In the genomic region with DNA sequence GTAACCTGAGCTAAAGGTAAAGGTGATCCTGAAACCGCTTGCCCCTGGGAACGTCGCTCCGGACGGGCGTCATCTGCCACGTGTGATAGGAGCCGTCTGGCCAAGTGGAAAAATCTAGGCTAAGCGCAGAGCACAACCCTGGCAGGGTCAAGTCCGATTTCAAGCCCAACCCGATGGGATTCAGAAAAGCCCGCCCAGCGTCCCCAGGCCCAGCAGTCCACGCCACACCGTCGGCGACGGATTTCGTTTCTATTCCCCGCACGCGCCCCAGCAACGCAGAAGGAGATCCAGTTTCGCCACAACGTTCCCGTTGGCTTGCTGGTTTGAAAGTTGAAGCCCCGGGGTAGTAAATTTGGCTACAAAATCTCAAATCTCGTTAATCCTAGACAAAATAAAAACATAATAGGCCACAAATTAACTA, we compare ENCODE assay signal across 14 cellular contexts. TPM values are rescaled to one million over a fixed set of nuclear protein-coding genes. Genes with fewer than 3 reads are reported as not detected.
DNase-seq lines count a peak whose midpoint lies in the region; ATAC-seq, FAIRE-seq and TF ChIP-seq lines count a peak whose summit lies in the region.
"Had no signal": no experiment of that assay in that cellular context is flagged by ENCODE, and none has a peak within 500 bp of the region (broad histone marks: within the 10 kb centered on the region; RNA-seq: fewer than 3 reads in every experiment).

No MANE protein-coding gene starts in this region.

- CTCF ChIA-PET in H1 (lab: Charles Lee; ENCODE audit: partially characterized antibody) = interaction anchor here (0.8 to 1.9 kb wide), 5 partner anchors 8 to 1312 kb away, joined by 3 to 6 read pairs (median 3); no protein-coding TSS in a partner anchor

- no peak overlapping the region for H2BK15ac ChIP-seq in H1 (ENCODE audit: low read length)

- no peaks in the 10 kb centered on the region for H3K9me3 ChIP-seq in MG63
- H3K9me3 ChIP-seq in H1 (ENCODE audit: insufficient read depth in 2 of 2, low read depth in 1 of 2, low read length in 1 of 2) = no peaks in the 10 kb centered on the region
- H3K9me3 ChIP-seq: Peyer's patch had no signal

- H3K23ac ChIP-seq in H1 (ENCODE audit: insufficient read length) = no peak overlapping the region

- H3K4me2 ChIP-seq in H1 (ENCODE audit: insufficient read depth in 1 of 2, low read depth in 2 of 2, low read length in 2 of 2) = peak overlapping the region; percentile 93 to 95

- peak overlapping the region; percentile 4 for H4K5ac ChIP-seq in H1 (ENCODE audit: insufficient read length, low read depth, low read length)

- ATAC-seq in stimulated activated naive CD8-positive, alpha-beta T cell treated with anti-CD3 and anti-CD28 coated beads, Interleukin-15, Interleukin-2, amounts not matched to agents 100 U/mL and 50 U/mL, for 24 hours = no peak
- ATAC-seq in GM18498 (IDR thresholded peaks at IDR 0.05; ENCODE audit: unreplicated experiment) = no peak
- ATAC-seq: CD8-positive, alpha-beta T cell had no signal

- peaks cover 39% of the 10 kb centered on the region for H3K23me2 ChIP-seq in H1 (ENCODE audit: low read depth, low read length)

- TF ChIP-seq CTCF in H1 (IDR thresholded peaks at IDR 0.05; ENCODE audit: control extremely low read depth in 1 of 3, insufficient read depth in 1 of 3, low read depth in 1 of 3, low read length in 3 of 3) = no peak; a peak in 1 of 4 replicates

- no peaks in the 10 kb centered on the region for H3K79me1 ChIP-seq in H1 (ENCODE audit: low read depth, low read length)

- no peak for TF ChIP-seq EP300 in H1 (IDR thresholded peaks at IDR 0.05; ENCODE audit: borderline replicate concordance in 1 of 2, low read depth in 2 of 2, low read length in 2 of 2)

- H3K27ac ChIP-seq in H1 (ENCODE audit: low read depth, low read length) = no peak overlapping the region
- peak overlapping the region in 14 of 21 experiments; percentile 28 to 92 (median 85) for H3K27ac ChIP-seq in skin epidermis
- H3K27ac ChIP-seq: VCaP had no signal

- WGBS in H1 (ENCODE audit: extremely low coverage in 1 of 2, insufficient coverage in 1 of 2, insufficient read length in 1 of 2, insufficient replicate concordance in 2 of 2, low coverage in 1 of 2, low lambda C conversion rate in 2 of 2, missing lambda C conversion rate in 1 of 2), 2 experiments = 2% methylated on average over 28 of the region's 28 CpGs; no CpG with 5 or more reads in 1 of the 2 experiments

- peak overlapping the region; percentile 93; the same call in 1 of the 2 replicates for H2BK12ac ChIP-seq in H1 (ENCODE audit: low read depth, low read length)

- POLR2A ChIA-PET in H1 (lab: Charles Lee; ENCODE audit: partially characterized antibody) = interaction anchor here (0.5 to 3.3 kb wide), 8 partner anchors 10 to 446 kb away, joined by 3 to 26 read pairs (median 8); partner anchors contain the start of gene NFIB

- peak overlapping the region; percentile 90 for H3K18ac ChIP-seq in H1 (ENCODE audit: extremely low read depth, low read length)

- H3K36me3 ChIP-seq in MG63 (no peaks in the 10 kb centered on the region), H1 (ENCODE audit: control insufficient read depth in 2 of 4, insufficient read depth in 4 of 4, low read length in 3 of 4) (no peaks in the 10 kb centered on the region)
- H3K36me3 ChIP-seq: Peyer's patch had no signal

- H3K56ac ChIP-seq in H1 (replicated peaks; ENCODE audit: insufficient read length, low read depth, low read length) = no peak overlapping the region

- H4K91ac ChIP-seq in H1 (replicated peaks; ENCODE audit: insufficient read length, low read length) = no peak overlapping the region

- H2BK20ac ChIP-seq in H1 (ENCODE audit: low read length) = 0 out of 2 replicates have a peak overlapping the region, but pooled peaks have one; percentile 61

- FAIRE-seq in H1 (lab: Jason Lieb, UNC) = peak; percentile 7

- H3K4ac ChIP-seq in H1 (replicated peaks; ENCODE audit: insufficient read length, low read depth, low read length) = no peak overlapping the region

- peak overlapping the region; percentile 24 for H2BK120ac ChIP-seq in H1 (replicated peaks; ENCODE audit: low read depth, low read length)

- no peak overlapping the region for H3K4me3 ChIP-seq in MG63
- H3K4me3 ChIP-seq in H1 (ENCODE audit: extremely low read depth in 1 of 4, insufficient read depth in 2 of 4, low read depth in 3 of 4, low read length in 4 of 4) = peak overlapping the region; percentile 58 to 70 (median 64)
- peak overlapping the region in 5 of 7 experiments; percentile 27 to 48 (median 37) for H3K4me3 ChIP-seq in skin epidermis

- peak overlapping the region; percentile 72; the same call in 1 of the 2 replicates for H2BK5ac ChIP-seq in H1 (ENCODE audit: low read depth, low read length)

- no peaks in the 10 kb centered on the region for H4K20me1 ChIP-seq in H1 (replicated peaks in 1 of 2; ENCODE audit: control insufficient read depth in 1 of 2, insufficient read depth in 2 of 2, low read length in 2 of 2)

- peak; percentile 41 for DNase-seq in MG63
- no peak for DNase-seq in H1 (ENCODE audit: low read depth in 1 of 2, low spot score in 2 of 2)
- peak; percentile 56 for DNase-seq in left kidney (ENCODE audit: low read depth, low spot score)
- DNase-seq in NCI-H1417 (lab: John Stamatoyannopoulos, UW) = no peak
- DNase-seq in NCI-H187 (lab: John Stamatoyannopoulos, UW) = no peak
- no peak for DNase-seq in stimulated activated naive CD8-positive, alpha-beta T cell treated with anti-CD3 and anti-CD28 coated beads, Interleukin-15, Interleukin-2, amounts not matched to agents 100 U/mL and 50 U/mL, for 24 hours
- DNase-seq: activated gamma-delta T cell treated with Interleukin-2 at 50 U/mL for 16 hours; CD8-positive, alpha-beta T cell; NCI-H146; occipital lobe had no signal

- TF ChIP-seq RAD21 in H1 (IDR thresholded peaks at IDR 0.05 in 1 of 2, conservative IDR thresholded peaks at IDR 0.05 in 1 of 2; ENCODE audit: low read depth in 2 of 2, low read length in 2 of 2) = no peak

- no peak overlapping the region for H3K14ac ChIP-seq in H1 (ENCODE audit: insufficient read length)

- 0 out of 2 replicates have a peak overlapping the region, but pooled peaks have one; percentile 24 for H2AFZ ChIP-seq in H1 (ENCODE audit: low read length)

- H3K9ac ChIP-seq in H1 (replicated peaks in 1 of 4; ENCODE audit: extremely low read depth in 1 of 4, low read depth in 3 of 4, low read length in 3 of 4) = peak overlapping the region in 3 of 4 experiments; percentile 26 to 57 (median 56); a peak in 6 of 7 replicates

- peaks cover 17 to 34% (median 21%) of the 10 kb centered on the region in 4 experiments for H3K4me1 ChIP-seq in H1 (replicated peaks in 1 of 4; ENCODE audit: control insufficient read depth in 3 of 4, insufficient read depth in 4 of 4, low read length in 3 of 4)

- no peak overlapping the region for H2AK5ac ChIP-seq in H1 (ENCODE audit: low read depth, low read length)

- H4K8ac ChIP-seq in H1 (ENCODE audit: extremely low read depth, insufficient read depth, low read length) = peak overlapping the region; percentile 76; the same call in 1 of the 2 replicates

- no peaks in the 10 kb centered on the region for H3K79me2 ChIP-seq in H1 (ENCODE audit: control insufficient read depth in 1 of 2, insufficient read depth in 2 of 2, low read length in 2 of 2)

- H3K27me3 ChIP-seq in MG63 = peaks cover 65% of the 10 kb centered on the region
- H3K27me3 ChIP-seq in H1 (replicated peaks in 1 of 4; ENCODE audit: control insufficient read depth in 3 of 4, extremely low read depth in 1 of 4, insufficient read depth in 3 of 4, low read length in 3 of 4) = peaks cover 23 to 68% (median 55%) of the 10 kb centered on the region in 4 experiments

- peak in 1 of 2 experiments; percentile 56; a peak in 1 of 3 replicates for TF ChIP-seq POLR2A in H1 (IDR thresholded peaks at IDR 0.05; ENCODE audit: control extremely low read depth in 1 of 2, low read depth in 2 of 2, low read length in 2 of 2)

TF ChIP-seq in H1, 55 proteins besides CTCF, POLR2A, EP300 and RAD21 (continues in another document):
- TF ChIP-seq TBP (IDR thresholded peaks at IDR 0.05; ENCODE audit: low read depth, low read length) (peak; percentile 49; the same call in 1 of the 2 replicates), HDAC6 (IDR thresholded peaks at IDR 0.05; ENCODE audit: low read depth, low read length) (no peak), RNF2 (IDR thresholded peaks at IDR 0.05; ENCODE audit: borderline replicate concordance, low read depth, low read length, missing control alignments, poor library complexity, severe bottlenecking) (peak; percentile 27), POLR2AphosphoS5 (IDR thresholded peaks at IDR 0.05; ENCODE audit: low read depth, low read length) (0 out of 2 replicates have a peak, but pooled peaks have one; percentile 21), GTF2F1 (IDR thresholded peaks at IDR 0.05; ENCODE audit: borderline replicate concordance, low read depth, low read length) (peak; percentile 38; the same call in 1 of the 2 replicates), SIX5 (IDR thresholded peaks at IDR 0.05; ENCODE audit: low read depth, low read length) (no peak), CEBPB (IDR thresholded peaks at IDR 0.05; ENCODE audit: low read depth, low read length) (no peak), TAF1 (IDR thresholded peaks at IDR 0.05; ENCODE audit: low read depth, low read length) (peak; percentile 42; the same call in 1 of the 2 replicates), KDM4A (IDR thresholded peaks at IDR 0.05; ENCODE audit: low read depth, low read length, severe bottlenecking) (peak; percentile 69), SIN3A (conservative IDR thresholded peaks at IDR 0.05 in 1 of 2, IDR thresholded peaks at IDR 0.05 in 1 of 2; ENCODE audit: low read depth in 1 of 2, low read length in 2 of 2) (0 out of 4 replicates have a peak, but pooled peaks of 1 of the 2 experiments have one; percentile 16), CREB1 (IDR thresholded peaks at IDR 0.05) (peak; percentile 95)
- TF ChIP-seq, protein P1, sequence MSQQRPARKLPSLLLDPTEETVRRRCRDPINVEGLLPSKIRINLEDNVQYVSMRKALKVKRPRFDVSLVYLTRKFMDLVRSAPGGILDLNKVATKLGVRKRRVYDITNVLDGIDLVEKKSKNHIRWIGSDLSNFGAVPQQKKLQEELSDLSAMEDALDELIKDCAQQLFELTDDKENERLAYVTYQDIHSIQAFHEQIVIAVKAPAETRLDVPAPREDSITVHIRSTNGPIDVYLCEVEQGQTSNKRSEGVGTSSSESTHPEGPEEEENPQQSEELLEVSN (IDR thresholded peaks at IDR 0.05) = peak; percentile 57

RNA-seq across cellular contexts. Expression of gene NFIB, which starts 32.4 kb away (rescaled TPM):
- 47.3 and 62.1 TPM in 2 replicates for total RNA-seq in MG63 (2014; rRNA removed; shearing (Covaris generic); ENCODE audit: low replicate concordance)
- 11.6 and 13.1 TPM in 2 replicates for total RNA-seq in H1 (2021; fragmentation: NEBNext Ultra II Directional; extraction: Animal tissue kit (Norgen Biotek cat#: 25700))
- polyA plus RNA-seq in H1 (2011; rRNA removed) = 2.1 and 2.6 TPM in 2 replicates
- polyA plus RNA-seq in H1 (2011; cell fraction: cytosol; rRNA removed) = 2.1 TPM
- 14.2 TPM for polyA plus RNA-seq in H1 (2011; cell fraction: nucleus; rRNA removed)
- 3.8 to 6.3 TPM (median 4.5 TPM) in 4 replicates for polyA plus RNA-seq in H1 (2012, experiment 1 of 2)
- 0.62 TPM for polyA plus RNA-seq in H1 (2012, experiment 2 of 2)
- polyA plus RNA-seq in H1 (2013, experiment 1 of 2) = 5.5 TPM
- polyA plus RNA-seq in H1 (2013, experiment 2 of 2) = 4.7 TPM
- polyA minus RNA-seq in H1 (2011; rRNA and poly(A)+ RNA removed) = 25.7 and 40.9 TPM in 2 replicates
- polyA minus RNA-seq in H1 (2011; cell fraction: cytosol; rRNA and poly(A)+ RNA removed) = 4.4 TPM
- polyA minus RNA-seq in H1 (2011; cell fraction: nucleus; rRNA and poly(A)+ RNA removed) = 54.6 TPM
- total RNA-seq: CD8-positive, alpha-beta T cell had no signal

Comparison
In these comparisons a context has a peak if more than half of its experiments do, and no peak if none do; other contexts are left out.
1. DNase-seq: peak in MG63 (single experiment) and left kidney (single experiment); none in H1 (0 of 2), NCI-H1417 (0 of 3), NCI-H187 (0 of 2) and stimulated activated naive CD8-positive, alpha-beta T cell treated with anti-CD3 and anti-CD28 coated beads, Interleukin-15, Interleukin-2, amounts not matched to agents 100 U/mL and 50 U/mL, for 24 hours (single experiment).